In genomic region chrX:1386338-1387127, GRCh38 we compare ENCODE assay signal across 16 cellular contexts. TPM values are rescaled to one million over a fixed set of nuclear protein-coding genes. Genes with fewer than 3 reads are reported as not detected.
DNase-seq lines count a peak whose midpoint lies in the region; ATAC-seq and TF ChIP-seq lines count a peak whose summit lies in the region.
"Had no signal": no experiment of that assay in that cellular context is flagged by ENCODE, and none has a peak within 500 bp of the region (broad histone marks: within the 10 kb centered on the region; RNA-seq: fewer than 3 reads in every experiment).

No MANE protein-coding gene starts in this region.

- peak overlapping the region; percentile 89 for H3K23ac ChIP-seq in neuronal stem cell (ENCODE audit: low read depth, low read length, poor library complexity)

- no peak overlapping the region for H3K18ac ChIP-seq in neuronal stem cell (ENCODE audit: low read length)

- H2AFZ ChIP-seq in SK-N-SH (ENCODE audit: low read depth) (no peak overlapping the region), neuronal stem cell (ENCODE audit: low read length) (no peak overlapping the region)

- H3K4me1 Mint-ChIP-seq in chondrocyte (ENCODE audit: low read depth) = peaks cover 35% of the 10 kb centered on the region

- H3K9ac ChIP-seq in SK-N-SH = no peak overlapping the region
- no peak overlapping the region for H3K9ac ChIP-seq in neuronal stem cell (ENCODE audit: low read depth, low read length, poor library complexity)

- TF ChIP-seq CTCF in SK-N-SH (IDR thresholded peaks at IDR 0.05) (no peak), chondrocyte (IDR thresholded peaks at IDR 0.05) (no peak)

- CTCF ChIA-PET in SK-N-SH (lab: Yijun Ruan, JAX) = no interaction called here

- H4K91ac ChIP-seq in neuronal stem cell (ENCODE audit: low read depth, low read length, poor library complexity) = no peak overlapping the region

- H3K4ac ChIP-seq in neuronal stem cell (ENCODE audit: low read length) = no peak overlapping the region

- no peaks in the 10 kb centered on the region for H3K9me3 ChIP-seq in SK-N-SH
- H3K9me3 ChIP-seq in neuronal stem cell (replicated peaks in 1 of 2; ENCODE audit: control insufficient read depth in 2 of 2, insufficient read depth in 1 of 2, low read depth in 1 of 2, low read length in 2 of 2) = no peaks in the 10 kb centered on the region
- H3K9me3 ChIP-seq: psoas muscle, tibial artery had no signal

- H3K4me3 Mint-ChIP-seq in chondrocyte (ENCODE audit: unreplicated experiment) = no peak overlapping the region

- H4K8ac ChIP-seq in neuronal stem cell (ENCODE audit: low read depth, low read length) = no peak overlapping the region

- in situ Hi-C loops in GM18951 (cut with MboI; ENCODE audit: low sequenced_read_pairs, unreplicated experiment) = no loop called here

- H3K4me2 ChIP-seq in SK-N-SH (no peak overlapping the region), neuronal stem cell (ENCODE audit: insufficient read depth, low read length, poor library complexity, severe bottlenecking) (no peak overlapping the region)

- no peak overlapping the region for H2BK15ac ChIP-seq in neuronal stem cell (ENCODE audit: low read length)

- POLR2A ChIA-PET in SK-N-SH (lab: Yijun Ruan, JAX) = no interaction called here

- H2BK12ac ChIP-seq in neuronal stem cell (ENCODE audit: low read length) = no peak overlapping the region

- H3K14ac ChIP-seq in neuronal stem cell (ENCODE audit: low read length) = no peak overlapping the region

- TF ChIP-seq RAD21 in SK-N-SH (IDR thresholded peaks at IDR 0.05; ENCODE audit: low read length) = no peak

- H3K4me3 ChIP-seq in SK-N-SH (ENCODE audit: low read depth in 2 of 2, low read length in 1 of 2) (no peak overlapping the region), neuronal stem cell (ENCODE audit: low read length in 2 of 2) (no peak overlapping the region)
- H3K4me3 ChIP-seq: psoas muscle, tibial artery had no signal

- peaks cover 89% of the 10 kb centered on the region for H4K20me1 ChIP-seq in SK-N-SH (ENCODE audit: insufficient read depth)

- no peaks in the 10 kb centered on the region for H3K9me2 ChIP-seq in SK-N-SH

- no peak for ATAC-seq in SK-N-SH treated with all-trans-retinoic acid at 6 μM for 48 hours
- ATAC-seq: psoas muscle had no signal

- H2BK5ac ChIP-seq in neuronal stem cell (ENCODE audit: low read length) = no peak overlapping the region

- H3K36me3 ChIP-seq in SK-N-SH (replicated peaks in 1 of 2; ENCODE audit: control insufficient read depth in 1 of 2, insufficient read depth in 2 of 2, low read length in 1 of 2) (peaks cover 53 to 67% of the 10 kb centered on the region in 2 experiments), neuronal stem cell (replicated peaks in 1 of 2; ENCODE audit: control insufficient read depth in 2 of 2, insufficient read depth in 2 of 2, low read length in 2 of 2) (peaks cover 61 to 84% of the 10 kb centered on the region in 2 donors)

- TF ChIP-seq POLR2A in GM18951 (IDR thresholded peaks at IDR 0.05; ENCODE audit: extremely low read depth, insufficient read depth, insufficient read length) = peak; percentile 21

- DNase-seq in SK-N-SH (peak; percentile 29), chondrocyte (ENCODE audit: low spot score) (peak; percentile 80), neuronal stem cell (ENCODE audit: low spot score) (no peak), NOMO-1 treated with dmso at 0.1 percent for 144 hours (lab: John Stamatoyannopoulos, UW; ENCODE audit: unreplicated experiment) (no peak), 8988T (no peak), NCI-H1436 treated with DMSO at 0.1 percent for 48 hours (lab: John Stamatoyannopoulos, UW) (no peak)
- DNase-seq: amniotic stem cell; kidney glomerular epithelial cell; stimulated activated CD4-positive, alpha-beta T cell treated with anti-CD3 and anti-CD28 coated beads, Interleukin-1b, Interleukin-23, amount 100 ng/mL, for 48 hours had no signal

- H3K4me1 ChIP-seq in SK-N-SH (ENCODE audit: control insufficient read depth in 1 of 2, insufficient read depth in 2 of 2, low read depth in 1 of 2, low read length in 1 of 2) = peaks cover 7 to 13% of the 10 kb centered on the region in 2 experiments; a peak in 2 of 4 replicates
- H3K4me1 ChIP-seq in neuronal stem cell (ENCODE audit: control insufficient read depth in 2 of 2, insufficient read depth in 1 of 2, low read depth in 1 of 2, low read length in 2 of 2) = peaks cover 3 to 4% of the 10 kb centered on the region in 2 donors

- H3K27ac ChIP-seq in SK-N-SH (ENCODE audit: low read depth in 2 of 2, low read length in 1 of 2) (no peak overlapping the region), neuronal stem cell (replicated peaks; ENCODE audit: low read length) (no peak overlapping the region)
- H3K27ac ChIP-seq: 22Rv1, psoas muscle, tibial artery had no signal

- 97% methylated on average over 36 of the region's 41 CpGs for WGBS in SK-N-SH (ENCODE audit: low lambda C conversion rate)
- no CpG with 5 or more reads among the region's 41 CpGs for WGBS in neuronal stem cell (ENCODE audit: extremely low coverage in 2 of 2, insufficient read length in 2 of 2, insufficient replicate concordance in 1 of 2), 2 donors

- no peak overlapping the region for H3K27ac Mint-ChIP-seq in chondrocyte (ENCODE audit: unreplicated experiment)

- peaks cover 49% of the 10 kb centered on the region for H3K79me2 ChIP-seq in SK-N-SH (ENCODE audit: insufficient read depth)

- H3K79me1 ChIP-seq in neuronal stem cell (ENCODE audit: low read depth, low read length) = peaks cover 32% of the 10 kb centered on the region

- no peaks in the 10 kb centered on the region for H3K9me3 Mint-ChIP-seq in chondrocyte (ENCODE audit: low read depth)

- peaks cover 59% of the 10 kb centered on the region for H3F3A ChIP-seq in SK-N-SH (replicated peaks; ENCODE audit: insufficient read depth)

- H3K36me3 Mint-ChIP-seq in chondrocyte (ENCODE audit: low read depth) = peaks cover 41% of the 10 kb centered on the region

- TF ChIP-seq EP300 in SK-N-SH (IDR thresholded peaks at IDR 0.05; ENCODE audit: borderline replicate concordance in 1 of 2, low read depth in 1 of 2, low read length in 1 of 2) = no peak

- H2AK5ac ChIP-seq in neuronal stem cell (ENCODE audit: low read depth, low read length) = no peak overlapping the region

- H3K27me3 Mint-ChIP-seq in chondrocyte (ENCODE audit: low read depth) = no peaks in the 10 kb centered on the region

- H2BK120ac ChIP-seq in neuronal stem cell (ENCODE audit: low read depth, low read length) = no peak overlapping the region

- H3K27me3 ChIP-seq in SK-N-SH (ENCODE audit: insufficient read depth) (no peaks in the 10 kb centered on the region), neuronal stem cell (ENCODE audit: control insufficient read depth in 3 of 3, insufficient read depth in 3 of 3, low read depth in 1 of 3, low read length in 3 of 3) (no peaks in the 10 kb centered on the region)
- H3K27me3 ChIP-seq: tibial artery had no signal

TF ChIP-seq in SK-N-SH, 30 proteins besides CTCF, POLR2A, EP300 and RAD21:
- TF ChIP-seq RXRA (IDR thresholded peaks at IDR 0.05; ENCODE audit: borderline replicate concordance, low read depth) (no peak), POLR2AphosphoS5 (IDR thresholded peaks at IDR 0.05; ENCODE audit: low read depth, low read length) (0 out of 2 replicates have a peak, but pooled peaks have one; percentile 19)
TF ChIP-seq in SK-N-SH: peak in this region for 1.

TF ChIP-seq in SK-N-SH treated with all-trans-retinoic acid at 6 μM for 48 hours, 23 proteins besides CTCF, POLR2A, EP300 and RAD21 (continues in another document):
- TF ChIP-seq PATZ1 (CRISPR knock-in tag; IDR thresholded peaks at IDR 0.05; ENCODE audit: borderline replicate concordance) = no peak
- no peak for TF ChIP-seq RARB (CRISPR knock-in tag; IDR thresholded peaks at IDR 0.05)
- TF ChIP-seq PPARA (CRISPR knock-in tag; IDR thresholded peaks at IDR 0.05; ENCODE audit: borderline replicate concordance) = no peak
- no peak for TF ChIP-seq POU6F1 (CRISPR knock-in tag; IDR thresholded peaks at IDR 0.05; ENCODE audit: borderline replicate concordance, low read depth)
- TF ChIP-seq ZNF70 (CRISPR knock-in tag; IDR thresholded peaks at IDR 0.05) = no peak

RNA-seq across cellular contexts. Expression of gene SLC25A6, which starts 5.4 kb away (rescaled TPM):
- polyA plus RNA-seq in SK-N-SH (2012; rRNA removed) = 819 and 981 TPM in 2 replicates
- polyA plus RNA-seq in SK-N-SH (2012; cell fraction: cytosol; rRNA removed) = 485 and 755 TPM in 2 replicates
- polyA plus RNA-seq in SK-N-SH (2012; cell fraction: nucleus; rRNA removed) = 272 and 356 TPM in 2 replicates
- 270 to 332 TPM (median 327 TPM) in 3 replicates for total RNA-seq in chondrocyte
- polyA plus RNA-seq in neuronal stem cell (2013, experiment 1 of 2) = 415 TPM
- polyA plus RNA-seq in neuronal stem cell (2013, experiment 2 of 2) = 410 TPM

RNA-seq across cellular contexts. Expression of gene IL3RA, which starts 49.9 kb away (rescaled TPM):
- not detected in 2 replicates for polyA plus RNA-seq in SK-N-SH (2012; rRNA removed)
- polyA plus RNA-seq in SK-N-SH (2012; cell fraction: cytosol; rRNA removed) = 0.03 TPM in 1 of 2 replicates, not detected in the other
- polyA plus RNA-seq in SK-N-SH (2012; cell fraction: nucleus; rRNA removed) = not detected in 2 replicates
- 0.23 to 0.47 TPM in 2 of 3 replicates, not detected in the other for total RNA-seq in chondrocyte
- polyA plus RNA-seq in neuronal stem cell (2013, experiment 1 of 2) = 0.03 TPM
- 0.06 TPM for polyA plus RNA-seq in neuronal stem cell (2013, experiment 2 of 2)
- total RNA-seq: epithelial cell of proximal tubule, myocyte had no signal

Comparison
In these comparisons a context has a peak if more than half of its experiments do, and no peak if none do; other contexts are left out.
1. DNase-seq: peak in SK-N-SH (single experiment) and chondrocyte (single experiment); none in neuronal stem cell (single experiment), NOMO-1 treated with dmso at 0.1 percent for 144 hours (single experiment), 8988T (single experiment) and NCI-H1436 treated with DMSO at 0.1 percent for 48 hours (single experiment).